In genomic region chr9:76369583-76369982, GRCh38 we compare ENCODE assay signal across 9 cellular contexts. TPM values are rescaled to one million over a fixed set of nuclear protein-coding genes. Genes with fewer than 3 reads are reported as not detected.
DNase-seq lines count a peak whose midpoint lies in the region; ATAC-seq, FAIRE-seq and TF ChIP-seq lines count a peak whose summit lies in the region.
"Had no signal": no experiment of that assay in that cellular context is flagged by ENCODE, and none has a peak within 500 bp of the region (broad histone marks: within the 10 kb centered on the region; RNA-seq: fewer than 3 reads in every experiment).

No MANE protein-coding gene starts in this region.

- no peaks in the 10 kb centered on the region for H3F3A ChIP-seq in GM23338 (replicated peaks; ENCODE audit: low read depth)

- no peaks in the 10 kb centered on the region for H3K9me3 Mint-ChIP-seq in GM23338
- H3K9me3 Mint-ChIP-seq in activated CD4-positive, alpha-beta T cell treated with anti-CD3 and anti-CD28 coated beads for 36 hours (ENCODE audit: low read depth), result no peaks in the 10 kb centered on the region

- no peaks in the 10 kb centered on the region for H4K20me1 ChIP-seq in GM23338 (replicated peaks; ENCODE audit: insufficient read depth)

- no peaks in the 10 kb centered on the region for H3K9me2 ChIP-seq in GM23338 (ENCODE audit: insufficient read depth)

- FAIRE-seq in small intestine (lab: Jason Lieb, UNC), result no peak

- DNase-seq in GM23338 (ENCODE audit: low spot score), result peak; percentile 5
- DNase-seq in NCI-H2081 treated with DMSO at 0.1 percent for 48 hours (lab: John Stamatoyannopoulos, UW), result peak; percentile 75
- DNase-seq in body of pancreas, result peak; percentile 80 to 85 (median 84)
- peak; percentile 69 for DNase-seq in small intestine
- DNase-seq in activated CD4-positive, alpha-beta T cell treated with anti-CD3 and anti-CD28 coated beads for 36 hours, result no peak
- no peak for DNase-seq in activated naive CD4-positive, alpha-beta T cell treated with anti-CD3 and anti-CD28 coated beads, Interleukin-2, amount 50 U/mL, for 16 hours
- no peak for DNase-seq in RKO (ENCODE audit: low spot score)

- CTCF ChIA-PET in activated CD4-positive, alpha-beta T cell treated with anti-CD3 and anti-CD28 coated beads for 36 hours (lab: Charles Lee), result interaction anchor here (0.8 to 0.9 kb wide), 2 partner anchors 23 to 25 kb away, joined by 3 read pairs; partner anchors contain the start of gene RFK

- H3K4me2 ChIP-seq in GM23338, result no peak overlapping the region

- H3K27me3 ChIP-seq in GM23338 (ENCODE audit: insufficient read depth), result no peaks in the 10 kb centered on the region
- no peaks in the 10 kb centered on the region for H3K27me3 ChIP-seq in body of pancreas
- H3K27me3 ChIP-seq in small intestine (ENCODE audit: control insufficient read depth in 2 of 2, insufficient read depth in 2 of 2, low read length in 2 of 2), result no peaks in the 10 kb centered on the region
- H3K27me3 ChIP-seq: breast epithelium had no signal

- no peak for TF ChIP-seq POLR2A in body of pancreas (IDR thresholded peaks at IDR 0.05)

- 0 out of 3 replicates have a peak, but pooled peaks cover 3% of the 10 kb centered on the region for H3K36me3 Mint-ChIP-seq in GM23338 (ENCODE audit: low read depth)
- no peaks in the 10 kb centered on the region for H3K36me3 Mint-ChIP-seq in activated CD4-positive, alpha-beta T cell treated with anti-CD3 and anti-CD28 coated beads for 36 hours (ENCODE audit: low read depth)

- H3K27ac ChIP-seq in GM23338 (ENCODE audit: low read depth), result no peak overlapping the region
- H3K27ac ChIP-seq in body of pancreas, result peak overlapping the region; percentile 68 to 79 (median 74)
- H3K27ac ChIP-seq in small intestine (ENCODE audit: low read depth in 1 of 2, low read length in 1 of 2), result peak overlapping the region; percentile 3 to 12

- H3K9me3 ChIP-seq in body of pancreas (no peaks in the 10 kb centered on the region), small intestine (ENCODE audit: control insufficient read depth, low read depth) (no peaks in the 10 kb centered on the region)
- H3K9me3 ChIP-seq: breast epithelium had no signal

- intact Hi-C loops in body of pancreas (cut with DNase I), result no loop called here
- intact Hi-C loops in activated CD4-positive, alpha-beta T cell treated with anti-CD3 and anti-CD28 coated beads for 36 hours (cut with DNase I, micrococcal nuclease), result no loop called here

- H3K4me3 ChIP-seq in GM23338 (no peak overlapping the region), body of pancreas (no peak overlapping the region), small intestine (ENCODE audit: low read depth in 1 of 2, low read length in 2 of 2) (no peak overlapping the region)
- H3K4me3 ChIP-seq: breast epithelium had no signal

- no peak overlapping the region for H3K27ac Mint-ChIP-seq in GM23338
- no peak overlapping the region for H3K27ac Mint-ChIP-seq in activated CD4-positive, alpha-beta T cell treated with anti-CD3 and anti-CD28 coated beads for 36 hours

- POLR2A ChIA-PET in activated CD4-positive, alpha-beta T cell treated with anti-CD3 and anti-CD28 coated beads for 36 hours (lab: Charles Lee), result no interaction called here

- H3K27me3 Mint-ChIP-seq in GM23338 (ENCODE audit: insufficient read depth, low read depth, poor library complexity), result peaks cover 1% of the 10 kb centered on the region
- no peaks in the 10 kb centered on the region for H3K27me3 Mint-ChIP-seq in activated CD4-positive, alpha-beta T cell treated with anti-CD3 and anti-CD28 coated beads for 36 hours

- WGBS in body of pancreas, 2 donors, result 4 to 11% methylated on average over 4 of the region's 4 CpGs
- 8 to 32% (median 20%) methylated on average over 4 of the region's 4 CpGs for WGBS in small intestine, 3 donors

- H3K4me1 Mint-ChIP-seq in GM23338, result peaks cover 6% of the 10 kb centered on the region; the same call in 2 of the 3 replicates
- H3K4me1 Mint-ChIP-seq in activated CD4-positive, alpha-beta T cell treated with anti-CD3 and anti-CD28 coated beads for 36 hours, result no peaks in the 10 kb centered on the region

- H3K36me3 ChIP-seq in GM23338 (ENCODE audit: insufficient read depth), result no peaks in the 10 kb centered on the region
- no peaks in the 10 kb centered on the region for H3K36me3 ChIP-seq in body of pancreas (replicated peaks in 1 of 2; ENCODE audit: insufficient read depth in 1 of 2, low read depth in 2 of 2)
- no peaks in the 10 kb centered on the region for H3K36me3 ChIP-seq in small intestine (ENCODE audit: control insufficient read depth in 2 of 2, insufficient read depth in 2 of 2, low read length in 2 of 2)
- H3K36me3 ChIP-seq: breast epithelium had no signal

- TF ChIP-seq CTCF in GM23338 (conservative IDR thresholded peaks at IDR 0.05; ENCODE audit: low read depth in 2 of 2) (no peak), body of pancreas (IDR thresholded peaks at IDR 0.05) (no peak)

- ATAC-seq in GM23338 (no peak), body of pancreas (peak; percentile 54), GM19023 (IDR thresholded peaks at IDR 0.05; ENCODE audit: unreplicated experiment) (no peak)
- no peak for ATAC-seq in activated CD4-positive, alpha-beta T cell treated with anti-CD3 and anti-CD28 coated beads for 36 hours

- no peaks in the 10 kb centered on the region for H3K79me2 ChIP-seq in GM23338 (replicated peaks; ENCODE audit: insufficient read depth)

- H2AFZ ChIP-seq in GM23338, result no peak overlapping the region

- H3K4me1 ChIP-seq in GM23338 (ENCODE audit: insufficient read depth) (peaks cover under 1% of the 10 kb centered on the region; the same call in 1 of the 2 replicates), body of pancreas (peaks cover 58% of the 10 kb centered on the region), small intestine (ENCODE audit: control insufficient read depth in 2 of 2, insufficient read depth in 1 of 2, low read depth in 1 of 2, low read length in 1 of 2) (peaks cover 3 to 9% of the 10 kb centered on the region in 2 donors)

- H3K4me3 Mint-ChIP-seq in GM23338, result no peak overlapping the region
- no peak overlapping the region for H3K4me3 Mint-ChIP-seq in activated CD4-positive, alpha-beta T cell treated with anti-CD3 and anti-CD28 coated beads for 36 hours

TF ChIP-seq in GM23338, 12 proteins besides CTCF, POLR2A, EP300 and RAD21 (continues in another document):
- no peak for TF ChIP-seq EZH2phosphoT487 (IDR thresholded peaks at IDR 0.05; ENCODE audit: unreplicated experiment)
- TF ChIP-seq EZH2 (IDR thresholded peaks at IDR 0.05; ENCODE audit: low read depth, unreplicated experiment), result no peak
- no peak for TF ChIP-seq NANOG (IDR thresholded peaks at IDR 0.05; ENCODE audit: borderline replicate concordance)

RNA-seq across cellular contexts. Expression of gene RFK, which starts 24.6 kb away (rescaled TPM):
- 15.2 and 19.0 TPM in 2 replicates for total RNA-seq in GM23338 (2014; rRNA removed; shearing (Covaris generic))
- polyA plus RNA-seq in GM23338 (2016; fragmentation: Nextera tagmentation; extraction: Ambion mirVana), result 15.4 and 17.3 TPM in 2 replicates
- 10 to 100 TPM in 1 of 2 donors, 1 to 10 TPM in 1; 7.6 to 13.0 TPM for total RNA-seq in body of pancreas
- polyA plus RNA-seq in small intestine, result 10 to 100 TPM; 28.3 to 67.3 (median 48.3) TPM
- 1 to 10 TPM; 7.0 to 8.3 TPM for total RNA-seq in activated CD4-positive, alpha-beta T cell treated with anti-CD3 and anti-CD28 coated beads for 36 hours

Comparison
In these comparisons a context has a peak if more than half of its experiments do, and no peak if none do; other contexts are left out.
1. DNase-seq: peak in GM23338 (single experiment), NCI-H2081 treated with DMSO at 0.1 percent for 48 hours (single experiment), body of pancreas (4 of 4) and small intestine (single experiment); none in activated CD4-positive, alpha-beta T cell treated with anti-CD3 and anti-CD28 coated beads for 36 hours (single experiment), activated naive CD4-positive, alpha-beta T cell treated with anti-CD3 and anti-CD28 coated beads, Interleukin-2, amount 50 U/mL, for 16 hours (single experiment) and RKO (single experiment).